ENCODE assay signal across 19 cellular contexts in genomic region chr3:7461202-7461825, GRCh38.
A peak's percentile ranks its signal among the peaks of the same experiment; 100 is the strongest.
DNase-seq lines count a peak whose midpoint lies in the region; ATAC-seq, FAIRE-seq and TF ChIP-seq lines count a peak whose summit lies in the region.
"Had no signal": no experiment of that assay in that cellular context is flagged by ENCODE, and none has a peak within 500 bp of the region (broad histone marks: within the 10 kb centered on the region; RNA-seq: fewer than 3 reads in every experiment).

No MANE protein-coding gene starts in this region.

- H3K9me3 ChIP-seq in esophagus squamous epithelium: no peaks in the 10 kb centered on the region
- H3K9me3 ChIP-seq: prostate gland had no signal

- 36 to 57% methylated on average over 8 of the region's 8 CpGs for WGBS in esophagus squamous epithelium, 2 donors

- H3K4me3 ChIP-seq in esophagus squamous epithelium: no peak overlapping the region
- H3K4me3 ChIP-seq: prostate gland had no signal

- no peaks in the 10 kb centered on the region for H3K36me3 ChIP-seq in esophagus squamous epithelium
- H3K36me3 ChIP-seq: prostate gland had no signal

- no peaks in the 10 kb centered on the region for H3K27me3 ChIP-seq in esophagus squamous epithelium

- TF ChIP-seq CTCF in esophagus squamous epithelium (IDR thresholded peaks at IDR 0.05): no peak

- intact Hi-C loops in esophagus squamous epithelium (cut with DNase I): no loop called here

- ATAC-seq in GM19395 (IDR thresholded peaks at IDR 0.05; ENCODE audit: unreplicated experiment) (peak; percentile 92), HG02763 (IDR thresholded peaks at IDR 0.05; ENCODE audit: unreplicated experiment) (peak; percentile 98), HG03457 (IDR thresholded peaks at IDR 0.05; ENCODE audit: unreplicated experiment) (peak; percentile 90)
- ATAC-seq: SK-N-SH treated with all-trans-retinoic acid at 6 μM for 48 hours had no signal

- H3K4me1 ChIP-seq in esophagus squamous epithelium: no peaks in the 10 kb centered on the region
- H3K4me1 ChIP-seq: prostate gland had no signal

- FAIRE-seq in GM12891 (lab: Jason Lieb, UNC): peak; percentile 40
- FAIRE-seq: H1, HTR-8/SVneo, islet of Langerhans had no signal

- no peak overlapping the region for H3K27ac ChIP-seq in esophagus squamous epithelium
- H3K27ac ChIP-seq: prostate gland had no signal

- DNase-seq in GM12891 (ENCODE audit: insufficient read length, low spot score) (no peak), NCI-H2081 (lab: John Stamatoyannopoulos, UW) (no peak), NCI-H524 (lab: John Stamatoyannopoulos, UW) (no peak), esophagus squamous epithelium (lab: John Stamatoyannopoulos, UW) (no peak)
- DNase-seq in activated CD4-positive, alpha-beta T cell treated with anti-CD3 and anti-CD28 coated beads, Interleukin-2, amount 50 U/mL, for 1 hour: no peak
- DNase-seq: ACHN; activated CD4-positive, CD25-positive, alpha-beta regulatory T cell; activated T-cell treated with anti-CD3 and anti-CD28 coated beads, Interleukin-2, amount 50 U/mL, for 1 hour; anterior cingulate cortex; foreskin melanocyte; NCI-H1417 treated with DMSO at 0.1 percent for 48 hours had no signal

- TF ChIP-seq POLR2A in GM12891 (IDR thresholded peaks at IDR 0.05; ENCODE audit: low read depth, low read length) (no peak), esophagus squamous epithelium (IDR thresholded peaks at IDR 0.05) (no peak)

TF ChIP-seq in GM12891, 5 proteins besides CTCF, POLR2A, EP300 and RAD21:
- 0 out of 2 replicates have a peak, but pooled peaks have one; percentile 7 for TF ChIP-seq SPI1 (IDR thresholded peaks at IDR 0.05; ENCODE audit: low read depth, low read length)
- no peak for TF ChIP-seq POU2F2 (IDR thresholded peaks at IDR 0.05; ENCODE audit: low read depth, low read length)
